Comparison of ENCODE assay signal across 13 cellular contexts in genomic region chr1:116489231-116489697, GRCh38.
DNase-seq lines count a peak whose midpoint lies in the region; ATAC-seq and TF ChIP-seq lines count a peak whose summit lies in the region.
"Had no signal": no experiment of that assay in that cellular context is flagged by ENCODE, and none has a peak within 500 bp of the region (broad histone marks: within the 10 kb centered on the region; RNA-seq: fewer than 3 reads in every experiment).

No MANE protein-coding gene starts in this region.

- peaks cover 20% of the 10 kb centered on the region for H3K4me1 Mint-ChIP-seq in activated T-helper 2 cell treated with anti-CD3 and anti-CD28 coated beads, Interferon-gamma antibody, Interleukin-2, Interleukin-4, amounts not matched to agents 10 μg/mL and 5 μg/mL and 100 μg/mL, durations not matched to agents 14 hours and 24 hours and 36 hours (ENCODE audit: low read depth)

- no peak overlapping the region for H3K4me3 Mint-ChIP-seq in activated T-helper 2 cell treated with anti-CD3 and anti-CD28 coated beads, Interferon-gamma antibody, Interleukin-2, Interleukin-4, amounts not matched to agents 10 μg/mL and 5 μg/mL and 100 μg/mL, durations not matched to agents 14 hours and 24 hours and 36 hours (ENCODE audit: low read depth)
- H3K4me3 Mint-ChIP-seq: stimulated activated naive CD8-positive, alpha-beta T cell treated with anti-CD3 and anti-CD28 coated beads, Interleukin-15, Interleukin-2, amounts not matched to agents 100 ng/mL and 50 ng/mL, for 24 hours had no signal

- intact Hi-C loops in body of pancreas (cut with DNase I): loop anchor here (10.0 kb wide), 1 partner anchor 124 kb away; no protein-coding TSS in a partner anchor
- intact Hi-C loops in activated T-helper 2 cell treated with anti-CD3 and anti-CD28 coated beads, Interferon-gamma antibody, Interleukin-2, Interleukin-4, amounts not matched to agents 10 μg/mL and 5 μg/mL and 100 μg/mL, durations not matched to agents 14 hours and 24 hours and 36 hours (cut with micrococcal nuclease): no loop called here
- intact Hi-C loops in gastrocnemius medialis (cut with DNase I; ENCODE audit: low total_unique reads): loop anchor here (5.0 to 10.0 kb wide), 2 partner anchors 204 to 232 kb away; no protein-coding TSS in a partner anchor

- H3K27ac ChIP-seq in body of pancreas (peak overlapping the region; percentile 74 to 83 (median 78)), mesendoderm (ENCODE audit: low read depth, low read length) (peak overlapping the region; percentile 60), gastrocnemius medialis (no peak overlapping the region)
- H3K27ac ChIP-seq: HL-60 had no signal

- no peak overlapping the region for H2BK15ac ChIP-seq in mesendoderm (replicated peaks; ENCODE audit: low read depth)

- H4K5ac ChIP-seq in mesendoderm (ENCODE audit: low read length): no peak overlapping the region

- DNase-seq in COLO829 (ENCODE audit: low spot score): peak; percentile 89
- peak; percentile 54 to 84 (median 72) for DNase-seq in body of pancreas
- DNase-seq in mesendoderm: peak; percentile 77
- no peak for DNase-seq in erythroblast (lab: John Stamatoyannopoulos, UW)
- no peak for DNase-seq in activated T-helper 2 cell treated with anti-CD3 and anti-CD28 coated beads, Interferon-gamma antibody, Interleukin-2, Interleukin-4, amounts not matched to agents 10 μg/mL and 5 μg/mL and 100 μg/mL, durations not matched to agents 14 hours and 24 hours and 36 hours (ENCODE audit: low spot score)
- no peak for DNase-seq in activated CD4-positive, CD25-positive, alpha-beta regulatory T cell treated with anti-CD3 and anti-CD28 coated beads, Interleukin-2, amount 50 U/mL, for 72 hours
- no peak for DNase-seq in gastrocnemius medialis
- DNase-seq: activated CD4-positive, CD25-positive, alpha-beta regulatory T cell; NCI-H82 had no signal

- no peaks in the 10 kb centered on the region for H3K79me2 ChIP-seq in mesendoderm (ENCODE audit: control insufficient read depth, insufficient read depth, low read length)

- peak overlapping the region; percentile 20 for H2AK5ac ChIP-seq in mesendoderm (ENCODE audit: low read length)

- TF ChIP-seq POLR2A in body of pancreas (IDR thresholded peaks at IDR 0.05): no peak
- TF ChIP-seq POLR2A in erythroblast (IDR thresholded peaks at IDR 0.05; ENCODE audit: low read length): no peak
- no peak for TF ChIP-seq POLR2A in gastrocnemius medialis (IDR thresholded peaks at IDR 0.05)

- no peaks in the 10 kb centered on the region for H3K9me3 Mint-ChIP-seq in activated T-helper 2 cell treated with anti-CD3 and anti-CD28 coated beads, Interferon-gamma antibody, Interleukin-2, Interleukin-4, amounts not matched to agents 10 μg/mL and 5 μg/mL and 100 μg/mL, durations not matched to agents 14 hours and 24 hours and 36 hours
- H3K9me3 Mint-ChIP-seq: stimulated activated naive CD8-positive, alpha-beta T cell treated with anti-CD3 and anti-CD28 coated beads, Interleukin-15, Interleukin-2, amounts not matched to agents 100 ng/mL and 50 ng/mL, for 24 hours had no signal

- no peak overlapping the region for H3K9ac ChIP-seq in mesendoderm (ENCODE audit: low read length)

- H3K27me3 ChIP-seq in body of pancreas (no peaks in the 10 kb centered on the region), mesendoderm (ENCODE audit: insufficient read depth, low read length, poor library complexity) (no peaks in the 10 kb centered on the region), gastrocnemius medialis (no peaks in the 10 kb centered on the region)
- H3K27me3 ChIP-seq: right lobe of liver had no signal

- in situ Hi-C loops in gastrocnemius medialis (cut with MboI; ENCODE audit: low sequenced_read_pairs in 4 of 4): loop anchor here (5.0 to 25.0 kb wide), 5 partner anchors 114 to 677 kb away; partner anchors contain the start of gene ATP1A1 (in 2 of the 4)

- ATAC-seq in HG03378 (IDR thresholded peaks at IDR 0.05; ENCODE audit: unreplicated experiment) (peak; percentile 58), body of pancreas (peak; percentile 87), gastrocnemius medialis (no peak)

- no peak overlapping the region for H3K18ac ChIP-seq in mesendoderm (ENCODE audit: low read length)

- H3K36me3 ChIP-seq in body of pancreas (replicated peaks in 1 of 2; ENCODE audit: insufficient read depth in 1 of 2, low read depth in 2 of 2) (no peaks in the 10 kb centered on the region), mesendoderm (ENCODE audit: control insufficient read depth, insufficient read depth, low read length) (no peaks in the 10 kb centered on the region), gastrocnemius medialis (no peaks in the 10 kb centered on the region)
- H3K36me3 ChIP-seq: right lobe of liver had no signal

- H3K4me2 ChIP-seq in mesendoderm (ENCODE audit: low read length): no peak overlapping the region

- H4K8ac ChIP-seq in mesendoderm (ENCODE audit: low read depth, low read length): no peak overlapping the region

- H2BK5ac ChIP-seq in mesendoderm (ENCODE audit: low read length): peak overlapping the region; percentile 92

- peak overlapping the region; percentile 20 for H3K23ac ChIP-seq in mesendoderm (ENCODE audit: low read length)

- H3K27me3 Mint-ChIP-seq in activated T-helper 2 cell treated with anti-CD3 and anti-CD28 coated beads, Interferon-gamma antibody, Interleukin-2, Interleukin-4, amounts not matched to agents 10 μg/mL and 5 μg/mL and 100 μg/mL, durations not matched to agents 14 hours and 24 hours and 36 hours (ENCODE audit: low read depth): no peaks in the 10 kb centered on the region
- H3K27me3 Mint-ChIP-seq: stimulated activated naive CD8-positive, alpha-beta T cell treated with anti-CD3 and anti-CD28 coated beads, Interleukin-15, Interleukin-2, amounts not matched to agents 100 ng/mL and 50 ng/mL, for 24 hours had no signal

- H3K4me3 ChIP-seq in body of pancreas: no peak overlapping the region
- H3K4me3 ChIP-seq in mesendoderm (ENCODE audit: low read length): no peak overlapping the region
- H3K4me3 ChIP-seq in gastrocnemius medialis: no peak overlapping the region
- H3K4me3 ChIP-seq: right lobe of liver had no signal

- H3K56ac ChIP-seq in mesendoderm (ENCODE audit: low read length): peak overlapping the region; percentile 63

- no peak overlapping the region for H3K4ac ChIP-seq in mesendoderm (ENCODE audit: low read depth, low read length)

- H3K36me3 Mint-ChIP-seq in activated T-helper 2 cell treated with anti-CD3 and anti-CD28 coated beads, Interferon-gamma antibody, Interleukin-2, Interleukin-4, amounts not matched to agents 10 μg/mL and 5 μg/mL and 100 μg/mL, durations not matched to agents 14 hours and 24 hours and 36 hours (ENCODE audit: low read depth): no peaks in the 10 kb centered on the region

- H3K9me3 ChIP-seq in body of pancreas (no peaks in the 10 kb centered on the region), gastrocnemius medialis (no peaks in the 10 kb centered on the region)
- H3K9me3 ChIP-seq: right lobe of liver had no signal

- no peak overlapping the region for H2BK120ac ChIP-seq in mesendoderm (ENCODE audit: low read depth, low read length)

- WGBS in body of pancreas, 2 donors: 54 to 55% methylated on average over 5 of the region's 5 CpGs
- no CpG with 5 or more reads among the region's 5 CpGs for WGBS in mesendoderm (ENCODE audit: extremely low coverage, insufficient coverage, low lambda C conversion rate)

- H3K79me1 ChIP-seq in mesendoderm (ENCODE audit: low read length): no peaks in the 10 kb centered on the region

- peaks cover 57% of the 10 kb centered on the region for H3K4me1 ChIP-seq in body of pancreas
- peaks cover 23% of the 10 kb centered on the region for H3K4me1 ChIP-seq in mesendoderm (ENCODE audit: control insufficient read depth, low read depth, low read length)
- H3K4me1 ChIP-seq in gastrocnemius medialis: peaks cover 4 to 36% of the 10 kb centered on the region in 2 donors

- H3K27ac Mint-ChIP-seq in activated T-helper 2 cell treated with anti-CD3 and anti-CD28 coated beads, Interferon-gamma antibody, Interleukin-2, Interleukin-4, amounts not matched to agents 10 μg/mL and 5 μg/mL and 100 μg/mL, durations not matched to agents 14 hours and 24 hours and 36 hours: no peak overlapping the region

- TF ChIP-seq CTCF in body of pancreas (IDR thresholded peaks at IDR 0.05) (peak in 1 of 7 experiments; percentile 3), gastrocnemius medialis (IDR thresholded peaks at IDR 0.05 in 4 of 5, conservative IDR thresholded peaks at IDR 0.05 in 1 of 5) (no peak)

Comparison
In these comparisons a context has a peak if more than half of its experiments do, and no peak if none do; other contexts are left out.
1. DNase-seq: peak in COLO829 (single experiment), body of pancreas (4 of 4) and mesendoderm (single experiment); none in erythroblast (0 of 2), activated T-helper 2 cell treated with anti-CD3 and anti-CD28 coated beads, Interferon-gamma antibody, Interleukin-2, Interleukin-4, amounts not matched to agents 10 μg/mL and 5 μg/mL and 100 μg/mL, durations not matched to agents 14 hours and 24 hours and 36 hours (single experiment), activated CD4-positive, CD25-positive, alpha-beta regulatory T cell treated with anti-CD3 and anti-CD28 coated beads, Interleukin-2, amount 50 U/mL, for 72 hours (single experiment) and gastrocnemius medialis (0 of 2).
2. ATAC-seq: peak in HG03378 (single experiment) and body of pancreas (single experiment); none in gastrocnemius medialis (0 of 2).
3. H3K27ac ChIP-seq: peak in body of pancreas (4 of 4) and mesendoderm (single experiment); none in gastrocnemius medialis (0 of 4).